Comparison of ENCODE assay signal across 37 cellular contexts in the genomic region with DNA sequence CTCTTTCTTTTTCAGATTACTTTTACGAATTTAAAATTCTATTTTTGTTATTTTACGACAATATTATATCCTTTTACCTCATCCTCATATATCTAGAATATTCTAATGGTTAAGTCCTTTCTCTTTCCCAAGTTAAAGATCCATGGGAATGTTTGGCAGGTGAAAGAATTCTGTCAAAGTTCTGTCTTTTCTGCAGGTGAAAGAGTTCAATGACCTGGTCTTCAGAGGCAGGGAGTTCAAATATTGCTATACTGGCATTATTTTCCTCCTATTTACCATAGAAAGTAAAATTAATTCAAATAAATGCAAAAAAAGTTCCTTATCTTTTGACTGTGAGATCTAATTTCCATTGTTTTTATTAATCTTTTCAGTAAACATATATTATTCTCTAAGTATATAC.
"Had no signal": no experiment of that assay in that cellular context is flagged by ENCODE, and none has a peak within 500 bp of the region (broad histone marks: within the 10 kb centered on the region; RNA-seq: fewer than 3 reads in every experiment).

No MANE protein-coding gene starts in this region.

- H3K4me3 Mint-ChIP-seq: activated B cell treated with CpG ODN at 0.5 μM for 24 hours; activated CD4-positive, alpha-beta memory T cell treated with anti-CD3 and anti-CD28 coated beads, Interleukin-2, amount 10 ng/mL, durations not matched to agents 7 days and 5 days; activated CD4-positive, alpha-beta T cell treated with anti-CD3 and anti-CD28 coated beads, Interleukin-2, amount 10 ng/mL, durations not matched to agents 7 days and 5 days; activated CD8-positive, alpha-beta memory T cell treated with anti-CD3 and anti-CD28 coated beads, Interleukin-2, amount 10 ng/mL, durations not matched to agents 7 days and 5 days; activated CD8-positive, alpha-beta T cell treated with anti-CD3 and anti-CD28 coated beads, Interleukin-2, amount 10 ng/mL, durations not matched to agents 7 days and 5 days; activated naive CD4-positive, alpha-beta T cell treated with anti-CD3 and anti-CD28 coated beads, Interleukin-2, amount 10 ng/mL, durations not matched to agents 7 days and 5 days; activated naive CD4-positive, alpha-beta T cell treated with anti-CD3 and anti-CD28 coated beads, Interleukin-2, amount 50 U/mL, for 24 hours; activated naive CD8-positive, alpha-beta T cell; activated naive CD8-positive, alpha-beta T cell treated with anti-CD3 and anti-CD28 coated beads, Interleukin-2, amount 10 ng/mL, durations not matched to agents 7 days and 5 days; activated naive CD8-positive, alpha-beta T cell treated with anti-CD3 and anti-CD28 coated beads, Interleukin-2, amount 50 U/mL, for 24 hours; activated T-cell treated with anti-CD3 and anti-CD28 coated beads, Interleukin-2, amount 50 U/mL, for 24 hours; brain; central memory CD8-positive, alpha-beta T cell; T-helper 1 cell treated with Interleukin-12 subunit alpha and Interleukin-12 subunit beta and Interleukin-4 antibody, amounts not matched to agents 30 μg/mL and 1 μg/mL, for 36 hours; T-helper 2 cell treated with Interferon-gamma antibody and Interleukin-4, amounts not matched to agents 5 μg/mL and 100 μg/mL, for 36 hours had no signal

- H3K27ac ChIP-seq: ascending aorta, cardiac muscle cell, VCaP had no signal

- H3K36me3 ChIP-seq: ascending aorta, cardiac muscle cell had no signal

- ATAC-seq: activated CD8-positive, alpha-beta memory T cell treated with anti-CD3 and anti-CD28 coated beads, Interleukin-2, amount 10 ng/mL, durations not matched to agents 7 days and 5 days; activated CD8-positive, alpha-beta T cell treated with anti-CD3 and anti-CD28 coated beads, Interleukin-2, amount 10 ng/mL, durations not matched to agents 7 days and 5 days; activated naive CD8-positive, alpha-beta T cell treated with anti-CD3 and anti-CD28 coated beads, Interleukin-2, amount 50 U/mL, for 24 hours had no signal

- DNase-seq: activated B cell treated with CpG ODN at 0.5 μM for 24 hours; activated CD4-positive, alpha-beta memory T cell treated with anti-CD3 and anti-CD28 coated beads, Interleukin-2, amount 10 ng/mL, durations not matched to agents 7 days and 5 days; activated CD4-positive, alpha-beta T cell treated with anti-CD3 and anti-CD28 coated beads for 48 hours; activated CD4-positive, alpha-beta T cell treated with anti-CD3 and anti-CD28 coated beads, Interleukin-2, amount 10 ng/mL, durations not matched to agents 7 days and 5 days; activated CD4-positive, alpha-beta T cell treated with anti-CD3 and anti-CD28 coated beads, Interleukin-2, amount 50 U/mL, for 48 hours; activated CD4-positive, CD25-positive, alpha-beta regulatory T cell treated with anti-CD3 and anti-CD28 coated beads, Interleukin-2, amount 50 U/mL, for 72 hours; activated CD8-positive, alpha-beta memory T cell treated with anti-CD3 and anti-CD28 coated beads for 24 hours; activated CD8-positive, alpha-beta memory T cell treated with anti-CD3 and anti-CD28 coated beads, Interleukin-2, amount 10 ng/mL, durations not matched to agents 7 days and 5 days; activated CD8-positive, alpha-beta memory T cell treated with anti-CD3 and anti-CD28 coated beads, Interleukin-2, amount 50 U/mL, for 48 hours; activated CD8-positive, alpha-beta T cell treated with anti-CD3 and anti-CD28 coated beads, Interleukin-2, amount 10 ng/mL, durations not matched to agents 7 days and 5 days; activated effector memory CD4-positive, alpha-beta T cell treated with Interleukin-2 at 50 U/mL for 16 hours; activated gamma-delta T cell; activated naive CD4-positive, alpha-beta T cell treated with anti-CD3 and anti-CD28 coated beads, Interleukin-2, amount 10 ng/mL, durations not matched to agents 7 days and 5 days; activated naive CD4-positive, alpha-beta T cell treated with Interleukin-2 at 50 U/mL for 16 hours; activated naive CD8-positive, alpha-beta T cell treated with anti-CD3 and anti-CD28 coated beads, Interleukin-2, amount 10 ng/mL, durations not matched to agents 7 days and 5 days; activated naive CD8-positive, alpha-beta T cell treated with anti-CD3 and anti-CD28 coated beads, Interleukin-2, amount 50 U/mL, for 24 hours; activated T-cell treated with anti-CD3 and anti-CD28 coated beads, Interleukin-2, amount 50 U/mL, for 24 hours; activated T-cell treated with anti-CD3 and anti-CD28 coated beads, Interleukin-2, amount 50 U/mL, for 48 hours; amygdala; anterior cingulate cortex; caudate nucleus; cerebellar nuclear complex; T-helper 1 cell; T-helper 2 cell; T-helper 9 cell had no signal

- FAIRE-seq: bronchial epithelial cell, TTC549 had no signal

- H3K4me1 Mint-ChIP-seq: activated B cell treated with CpG ODN at 0.5 μM for 24 hours; activated CD4-positive, alpha-beta memory T cell treated with anti-CD3 and anti-CD28 coated beads, Interleukin-2, amount 10 ng/mL, durations not matched to agents 7 days and 5 days; activated CD4-positive, alpha-beta T cell treated with anti-CD3 and anti-CD28 coated beads, Interleukin-2, amount 10 ng/mL, durations not matched to agents 7 days and 5 days; activated naive CD4-positive, alpha-beta T cell treated with anti-CD3 and anti-CD28 coated beads, Interleukin-2, amount 10 ng/mL, durations not matched to agents 7 days and 5 days; activated naive CD4-positive, alpha-beta T cell treated with anti-CD3 and anti-CD28 coated beads, Interleukin-2, amount 50 U/mL, for 24 hours; activated naive CD8-positive, alpha-beta T cell treated with anti-CD3 and anti-CD28 coated beads, Interleukin-2, amount 10 ng/mL, durations not matched to agents 7 days and 5 days; activated naive CD8-positive, alpha-beta T cell treated with anti-CD3 and anti-CD28 coated beads, Interleukin-2, amount 50 U/mL, for 24 hours; brain; central memory CD8-positive, alpha-beta T cell had no signal

- H3K27ac Mint-ChIP-seq: activated B cell treated with CpG ODN at 0.5 μM for 24 hours; activated CD4-positive, alpha-beta memory T cell treated with anti-CD3 and anti-CD28 coated beads, Interleukin-2, amount 10 ng/mL, durations not matched to agents 7 days and 5 days; activated CD4-positive, alpha-beta T cell treated with anti-CD3 and anti-CD28 coated beads, Interleukin-2, amount 10 ng/mL, durations not matched to agents 7 days and 5 days; activated CD8-positive, alpha-beta memory T cell treated with anti-CD3 and anti-CD28 coated beads, Interleukin-2, amount 10 ng/mL, durations not matched to agents 7 days and 5 days; activated CD8-positive, alpha-beta T cell treated with anti-CD3 and anti-CD28 coated beads, Interleukin-2, amount 10 ng/mL, durations not matched to agents 7 days and 5 days; activated naive CD4-positive, alpha-beta T cell treated with anti-CD3 and anti-CD28 coated beads, Interleukin-2, amount 10 ng/mL, durations not matched to agents 7 days and 5 days; activated naive CD4-positive, alpha-beta T cell treated with anti-CD3 and anti-CD28 coated beads, Interleukin-2, amount 50 U/mL, for 24 hours; activated naive CD8-positive, alpha-beta T cell; activated naive CD8-positive, alpha-beta T cell treated with anti-CD3 and anti-CD28 coated beads, Interleukin-2, amount 10 ng/mL, durations not matched to agents 7 days and 5 days; activated naive CD8-positive, alpha-beta T cell treated with anti-CD3 and anti-CD28 coated beads, Interleukin-2, amount 50 U/mL, for 24 hours; activated T-cell treated with anti-CD3 and anti-CD28 coated beads, Interleukin-2, amount 50 U/mL, for 24 hours; activated T-helper 2 cell treated with anti-CD3 and anti-CD28 coated beads, Interferon-gamma antibody, Interleukin-2, Interleukin-4, amounts not matched to agents 10 μg/mL and 5 μg/mL and 100 μg/mL, durations not matched to agents 14 hours and 24 hours and 36 hours; brain; T-helper 1 cell treated with Interleukin-12 subunit alpha and Interleukin-12 subunit beta and Interleukin-4 antibody, amounts not matched to agents 30 μg/mL and 1 μg/mL, for 36 hours; T-helper 2 cell treated with Interferon-gamma antibody and Interleukin-4, amounts not matched to agents 5 μg/mL and 100 μg/mL, for 36 hours had no signal

- H3K9me3 Mint-ChIP-seq: activated CD4-positive, alpha-beta memory T cell treated with anti-CD3 and anti-CD28 coated beads, Interleukin-2, amount 10 ng/mL, durations not matched to agents 7 days and 5 days; activated CD4-positive, alpha-beta T cell treated with anti-CD3 and anti-CD28 coated beads, Interleukin-2, amount 10 ng/mL, durations not matched to agents 7 days and 5 days; activated naive CD4-positive, alpha-beta T cell treated with anti-CD3 and anti-CD28 coated beads, Interleukin-2, amount 10 ng/mL, durations not matched to agents 7 days and 5 days; activated naive CD4-positive, alpha-beta T cell treated with anti-CD3 and anti-CD28 coated beads, Interleukin-2, amount 50 U/mL, for 24 hours; activated naive CD8-positive, alpha-beta T cell treated with anti-CD3 and anti-CD28 coated beads, Interleukin-2, amount 10 ng/mL, durations not matched to agents 7 days and 5 days; activated naive CD8-positive, alpha-beta T cell treated with anti-CD3 and anti-CD28 coated beads, Interleukin-2, amount 50 U/mL, for 24 hours; activated T-cell treated with anti-CD3 and anti-CD28 coated beads, Interleukin-2, amount 50 U/mL, for 24 hours; activated T-helper 2 cell treated with anti-CD3 and anti-CD28 coated beads, Interferon-gamma antibody, Interleukin-2, Interleukin-4, amounts not matched to agents 10 μg/mL and 5 μg/mL and 100 μg/mL, durations not matched to agents 14 hours and 24 hours and 36 hours; central memory CD8-positive, alpha-beta T cell; T-helper 1 cell treated with Interleukin-12 subunit alpha and Interleukin-12 subunit beta and Interleukin-4 antibody, amounts not matched to agents 30 μg/mL and 1 μg/mL, for 36 hours; T-helper 2 cell treated with Interferon-gamma antibody and Interleukin-4, amounts not matched to agents 5 μg/mL and 100 μg/mL, for 36 hours had no signal

- H3K27me3 Mint-ChIP-seq: activated B cell treated with CpG ODN at 0.5 μM for 24 hours; activated CD4-positive, alpha-beta memory T cell treated with anti-CD3 and anti-CD28 coated beads, Interleukin-2, amount 10 ng/mL, durations not matched to agents 7 days and 5 days; activated CD4-positive, alpha-beta T cell treated with anti-CD3 and anti-CD28 coated beads, Interleukin-2, amount 10 ng/mL, durations not matched to agents 7 days and 5 days; activated naive CD4-positive, alpha-beta T cell treated with anti-CD3 and anti-CD28 coated beads, Interleukin-2, amount 10 ng/mL, durations not matched to agents 7 days and 5 days; activated naive CD4-positive, alpha-beta T cell treated with anti-CD3 and anti-CD28 coated beads, Interleukin-2, amount 50 U/mL, for 24 hours; activated naive CD8-positive, alpha-beta T cell treated with anti-CD3 and anti-CD28 coated beads, Interleukin-2, amount 10 ng/mL, durations not matched to agents 7 days and 5 days; central memory CD8-positive, alpha-beta T cell had no signal

- H3K4me3 ChIP-seq: ascending aorta, cardiac muscle cell had no signal

- H3K9me3 ChIP-seq: ascending aorta had no signal

- H3K27me3 ChIP-seq: ascending aorta, cardiac muscle cell had no signal

- H3K4me1 ChIP-seq: ascending aorta had no signal

- H3K36me3 Mint-ChIP-seq: activated CD8-positive, alpha-beta memory T cell treated with anti-CD3 and anti-CD28 coated beads, Interleukin-2, amount 10 ng/mL, durations not matched to agents 7 days and 5 days; activated naive CD4-positive, alpha-beta T cell treated with anti-CD3 and anti-CD28 coated beads, Interleukin-2, amount 10 ng/mL, durations not matched to agents 7 days and 5 days; activated naive CD4-positive, alpha-beta T cell treated with anti-CD3 and anti-CD28 coated beads, Interleukin-2, amount 50 U/mL, for 24 hours; activated naive CD8-positive, alpha-beta T cell; activated naive CD8-positive, alpha-beta T cell treated with anti-CD3 and anti-CD28 coated beads, Interleukin-2, amount 10 ng/mL, durations not matched to agents 7 days and 5 days; brain had no signal
